Comparison of ENCODE assay signal across 33 cellular contexts in the genomic region with DNA sequence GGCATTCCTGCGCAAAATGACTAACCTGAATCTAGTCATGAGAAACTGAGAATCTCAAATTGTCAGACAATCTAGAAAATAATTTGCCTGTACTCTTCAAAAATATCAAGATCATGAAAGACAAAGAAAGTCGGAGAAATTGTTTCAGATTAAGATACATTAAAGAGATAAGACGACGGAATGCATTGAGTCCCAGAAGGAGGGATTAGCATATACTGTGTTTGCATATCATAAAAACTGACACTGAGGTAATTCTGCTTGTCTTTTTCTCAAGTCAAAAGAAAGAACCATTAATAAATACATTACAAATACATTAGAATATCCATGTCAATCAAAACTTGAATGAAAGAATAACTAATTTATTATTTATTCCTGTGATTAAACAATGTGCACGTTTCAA.
"Had no signal": no experiment of that assay in that cellular context is flagged by ENCODE, and none has a peak within 500 bp of the region (broad histone marks: within the 10 kb centered on the region; RNA-seq: fewer than 3 reads in every experiment).

No MANE protein-coding gene starts in this region.

- H3K4me3 ChIP-seq: adrenal gland, ascending aorta, body of pancreas, breast epithelium, cardiac muscle cell had no signal

- H3K27ac ChIP-seq: adrenal gland, ascending aorta, body of pancreas, brain microvascular endothelial cell, breast epithelium, cardiac muscle cell had no signal

- FAIRE-seq: astrocyte, bronchial epithelial cell had no signal

- H3K36me3 ChIP-seq: adrenal gland, ascending aorta, brain microvascular endothelial cell, breast epithelium, cardiac muscle cell had no signal

- H3K4me1 ChIP-seq: adrenal gland, ascending aorta, body of pancreas, breast epithelium had no signal

- H3K9me3 ChIP-seq: ascending aorta, body of pancreas, breast epithelium had no signal

- ATAC-seq: activated naive CD4-positive, alpha-beta T cell treated with anti-CD3 and anti-CD28 coated beads, Interleukin-2, amount 50 U/mL, for 72 hours; activated naive CD8-positive, alpha-beta T cell treated with anti-CD3 and anti-CD28 coated beads, Interleukin-2, amount 50 U/mL, for 24 hours; activated T-cell treated with anti-CD3 and anti-CD28 coated beads, Interleukin-2, amount 50 U/mL, for 4 hours; activated T-cell treated with anti-CD3 and anti-CD28 coated beads, Interleukin-2, amount 50 U/mL, for 72 hours; activated T-helper 17 cell treated with anti-CD3 and anti-CD28 coated beads, Interleukin-2, amount 50 U/mL, for 72 hours; body of pancreas had no signal

- H3K27me3 ChIP-seq: adrenal gland, ascending aorta, body of pancreas, brain microvascular endothelial cell, breast epithelium, cardiac muscle cell had no signal

- DNase-seq: activated effector memory CD4-positive, alpha-beta T cell treated with anti-CD3 and anti-CD28 coated beads, Interleukin-2, amount 50 U/mL, for 16 hours; activated effector memory CD4-positive, alpha-beta T cell treated with Interleukin-2 at 50 U/mL for 16 hours; activated gamma-delta T cell; activated gamma-delta T cell treated with Interleukin-2 at 50 U/mL for 16 hours; activated naive CD4-positive, alpha-beta T cell; activated naive CD4-positive, alpha-beta T cell treated with anti-CD3 and anti-CD28 coated beads for 36 hours; activated naive CD4-positive, alpha-beta T cell treated with anti-CD3 and anti-CD28 coated beads, Interleukin-2, amount 10 ng/mL, durations not matched to agents 7 days and 5 days; activated naive CD4-positive, alpha-beta T cell treated with anti-CD3 and anti-CD28 coated beads, Interleukin-2, amount 50 U/mL, for 16 hours; activated naive CD4-positive, alpha-beta T cell treated with Interleukin-2 at 50 U/mL for 16 hours; activated naive CD8-positive, alpha-beta T cell treated with anti-CD3 and anti-CD28 coated beads for 36 hours; activated naive CD8-positive, alpha-beta T cell treated with anti-CD3 and anti-CD28 coated beads, Interleukin-2, amount 10 ng/mL, durations not matched to agents 7 days and 5 days; activated naive CD8-positive, alpha-beta T cell treated with anti-CD3 and anti-CD28 coated beads, Interleukin-2, amount 50 U/mL, for 24 hours; activated T-cell treated with anti-CD3 and anti-CD28 coated beads, Interleukin-2, amount 50 U/mL, for 24 hours; activated T-cell treated with anti-CD3 and anti-CD28 coated beads, Interleukin-2, amount 50 U/mL, for 4 hours; activated T-cell treated with anti-CD3 and anti-CD28 coated beads, Interleukin-2, amount 50 U/mL, for 48 hours; activated T-cell treated with anti-CD3 and anti-CD28 coated beads, Interleukin-2, amount 50 U/mL, for 72 hours; adrenal gland; amniotic stem cell; amygdala; anterior cingulate cortex; aorta; body of pancreas; brain microvascular endothelial cell; caudate nucleus; central memory CD4-positive, alpha-beta T cell; cerebellar nuclear complex had no signal
